8 cellular contexts compared by ENCODE assay signal in the genomic region with DNA sequence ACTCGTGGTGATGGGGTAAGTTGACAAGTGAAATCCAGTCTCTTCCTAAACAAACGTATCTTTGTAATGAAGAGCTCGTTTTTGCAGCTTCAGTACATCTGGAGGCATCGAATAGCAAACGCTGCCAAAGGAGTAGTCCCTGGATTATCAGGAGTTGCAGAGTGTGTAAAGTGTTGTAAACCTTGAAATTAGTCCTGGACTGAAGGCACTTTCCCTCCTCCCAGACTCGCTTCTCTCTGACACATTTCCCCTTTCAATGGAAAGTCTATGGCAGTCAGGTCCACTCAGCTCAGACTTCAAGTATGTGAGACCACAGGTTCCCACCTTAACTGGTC. TPM values are rescaled to one million over a fixed set of nuclear protein-coding genes. Genes with fewer than 3 reads are reported as not detected.
DNase-seq lines count a peak whose midpoint lies in the region; ATAC-seq and TF ChIP-seq lines count a peak whose summit lies in the region.

No MANE protein-coding gene starts in this region.

- no peaks in the 10 kb centered on the region for H3K36me3 Mint-ChIP-seq in T-cell

- CTCF ChIA-PET in T-cell (lab: Charles Lee) = interaction anchor here (0.6 to 1.1 kb wide), 3 partner anchors 10 to 546 kb away, joined by 3 to 4 read pairs (median 3); no protein-coding TSS in a partner anchor

- H3K9me3 Mint-ChIP-seq in T-cell = no peaks in the 10 kb centered on the region

- peaks cover 23 to 36% (median 23%) of the 10 kb centered on the region in 3 donors for H3K4me1 Mint-ChIP-seq in T-cell

- H3K27ac Mint-ChIP-seq in T-cell = peak overlapping the region in 1 of 2 donors; percentile 75

- TF ChIP-seq CTCF in GM12865 (IDR thresholded peaks at IDR 0.05; ENCODE audit: insufficient read depth, low read depth, low read length, missing control alignments) = no peak
- TF ChIP-seq CTCF in fibroblast of villous mesenchyme (IDR thresholded peaks at IDR 0.05; ENCODE audit: insufficient read depth, low read depth, low read length) = no peak

- ATAC-seq in T-cell (replicated peaks in 1 of 4) (no peak), GM18519 (IDR thresholded peaks at IDR 0.05; ENCODE audit: low FRiP score, unreplicated experiment) (no peak), GM19452 (IDR thresholded peaks at IDR 0.05; ENCODE audit: unreplicated experiment) (no peak)

- DNase-seq in GM12865 (ENCODE audit: low read depth) (no peak), T-cell (no peak), fibroblast of villous mesenchyme (ENCODE audit: low read depth) (no peak), skeletal muscle cell (ENCODE audit: low read depth) (no peak), NCI-H1048 (lab: John Stamatoyannopoulos, UW) (no peak), Ammon's horn (ENCODE audit: low spot score) (no peak)

- no peaks in the 10 kb centered on the region for H3K27me3 Mint-ChIP-seq in T-cell

- H3K4me3 Mint-ChIP-seq in T-cell = peak overlapping the region; percentile 92 to 98 (median 93)

- H3K4me3 ChIP-seq in GM12865 (ENCODE audit: low read depth, low read length) = peak overlapping the region; percentile 65
- peak overlapping the region; percentile 67 for H3K4me3 ChIP-seq in fibroblast of villous mesenchyme (ENCODE audit: low read depth, low read length)
- H3K4me3 ChIP-seq in skeletal muscle cell (ENCODE audit: low read depth, low read length) = peak overlapping the region; percentile 71

- POLR2A ChIA-PET in T-cell (lab: Charles Lee) = no interaction called here

RNA-seq across cellular contexts. Expression of gene PBX3, which starts 1.5 kb away (rescaled TPM):
- total RNA-seq in T-cell = 10 to 100 TPM; 12.3 to 30.6 (median 19.0) TPM
- 23.8 and 27.6 TPM in 2 replicates for total RNA-seq in fibroblast of villous mesenchyme

RNA-seq across cellular contexts. Expression of gene MAPKAP1, which starts 38.6 kb away (rescaled TPM):
- total RNA-seq in T-cell (10 to 100 TPM; 50.2 to 60.3 (median 55.6) TPM), fibroblast of villous mesenchyme (92.0 and 93.4 TPM in 2 replicates)
